In genomic region chr3:195247863-195248189, GRCh38 we compare ENCODE assay signal across 22 cellular contexts. TPM values are rescaled to one million over a fixed set of nuclear protein-coding genes. Genes with fewer than 3 reads are reported as not detected.
DNase-seq lines count a peak whose midpoint lies in the region; FAIRE-seq and TF ChIP-seq lines count a peak whose summit lies in the region.
"Had no signal": no experiment of that assay in that cellular context is flagged by ENCODE, and none has a peak within 500 bp of the region (broad histone marks: within the 10 kb centered on the region; RNA-seq: fewer than 3 reads in every experiment).

No MANE protein-coding gene starts in this region.

- no peak overlapping the region for H2BK120ac ChIP-seq in H1 (replicated peaks; ENCODE audit: low read depth, low read length)

- no peak overlapping the region for H3K14ac ChIP-seq in H1 (ENCODE audit: insufficient read length)

- no peak overlapping the region for H4K91ac ChIP-seq in H1 (replicated peaks; ENCODE audit: insufficient read length, low read length)

- H3K4me1 ChIP-seq in Loucy (ENCODE audit: insufficient read depth, low read length, poor library complexity, severe bottlenecking) (peaks cover 29% of the 10 kb centered on the region), H1 (replicated peaks in 1 of 4; ENCODE audit: control insufficient read depth in 3 of 4, insufficient read depth in 4 of 4, low read length in 3 of 4) (peaks cover 0 to 14% (median 8%) of the 10 kb centered on the region in 4 experiments; a peak in 6 of 7 replicates), spleen (peaks cover 0 to 17% (median 10%) of the 10 kb centered on the region in 6 donors), small intestine (ENCODE audit: control insufficient read depth in 2 of 2, insufficient read depth in 1 of 2, low read depth in 1 of 2, low read length in 1 of 2) (no peaks in the 10 kb centered on the region)
- H3K4me1 ChIP-seq: colonic mucosa, pancreas, thyroid gland had no signal

- H3K18ac ChIP-seq in H1 (ENCODE audit: extremely low read depth, low read length) = no peak overlapping the region

- TF ChIP-seq POLR2A in H1 (IDR thresholded peaks at IDR 0.05; ENCODE audit: control extremely low read depth in 1 of 2, low read depth in 2 of 2, low read length in 2 of 2) (no peak), spleen (IDR thresholded peaks at IDR 0.05) (no peak)

- H3K9me2 ChIP-seq in Loucy (replicated peaks; ENCODE audit: low read depth, low read length) = no peaks in the 10 kb centered on the region

- CTCF ChIA-PET in H1 (lab: Charles Lee; ENCODE audit: partially characterized antibody) = interaction anchor here (0.6 to 1.5 kb wide), 4 partner anchors 13 to 260 kb away, joined by 3 to 4 read pairs (median 3); no protein-coding TSS in a partner anchor

- no peak for TF ChIP-seq RAD21 in H1 (IDR thresholded peaks at IDR 0.05 in 1 of 2, conservative IDR thresholded peaks at IDR 0.05 in 1 of 2; ENCODE audit: low read depth in 2 of 2, low read length in 2 of 2)

- H2BK12ac ChIP-seq in H1 (ENCODE audit: low read depth, low read length) = no peak overlapping the region

- H3K4me2 ChIP-seq in Loucy (ENCODE audit: low read depth, low read length, poor library complexity, severe bottlenecking) (peak overlapping the region; percentile 46), H1 (ENCODE audit: insufficient read depth in 1 of 2, low read depth in 2 of 2, low read length in 2 of 2) (no peak overlapping the region)

- TF ChIP-seq EP300 in H1 (IDR thresholded peaks at IDR 0.05; ENCODE audit: borderline replicate concordance in 1 of 2, low read depth in 2 of 2, low read length in 2 of 2) = no peak

- H4K20me1 ChIP-seq in Loucy (ENCODE audit: insufficient read depth, low read length, poor library complexity, severe bottlenecking) (no peaks in the 10 kb centered on the region), H1 (replicated peaks in 1 of 2; ENCODE audit: control insufficient read depth in 1 of 2, insufficient read depth in 2 of 2, low read length in 2 of 2) (peaks cover 4 to 16% of the 10 kb centered on the region in 2 experiments)

- POLR2A ChIA-PET in H1 (lab: Charles Lee; ENCODE audit: partially characterized antibody) = interaction anchor here (0.7 kb wide), 1 partner anchor 23 kb away, joined by 3 read pairs; no protein-coding TSS in a partner anchor

- H4K5ac ChIP-seq in H1 (ENCODE audit: insufficient read length, low read depth, low read length) = no peak overlapping the region

- no peak for FAIRE-seq in H1 (lab: Jason Lieb, UNC)
- FAIRE-seq in small intestine (lab: Jason Lieb, UNC) = no peak
- FAIRE-seq: bronchial epithelial cell, HTR-8/SVneo, pancreas had no signal

- TF ChIP-seq CTCF in Loucy (conservative IDR thresholded peaks at IDR 0.05; ENCODE audit: low read length) (no peak), H1 (IDR thresholded peaks at IDR 0.05; ENCODE audit: control extremely low read depth in 1 of 3, insufficient read depth in 1 of 3, low read depth in 1 of 3, low read length in 3 of 3) (no peak), spleen (IDR thresholded peaks at IDR 0.05 in 8 of 11, conservative IDR thresholded peaks at IDR 0.05 in 3 of 11) (no peak)

- peak overlapping the region; percentile 58 for H3K9ac ChIP-seq in Loucy (ENCODE audit: low read depth, low read length, poor library complexity, severe bottlenecking)
- H3K9ac ChIP-seq in H1 (replicated peaks in 1 of 4; ENCODE audit: extremely low read depth in 1 of 4, low read depth in 3 of 4, low read length in 3 of 4) = no peak overlapping the region

- WGBS in H1 (ENCODE audit: extremely low coverage in 1 of 2, insufficient coverage in 1 of 2, insufficient read length in 1 of 2, insufficient replicate concordance in 2 of 2, low coverage in 1 of 2, low lambda C conversion rate in 2 of 2, missing lambda C conversion rate in 1 of 2), 2 experiments = 89% methylated on average over 7 of the region's 8 CpGs; no CpG with 5 or more reads in 1 of the 2 experiments
- 76 to 84% (median 78%) methylated on average over 8 of the region's 8 CpGs for WGBS in spleen, 5 donors
- WGBS in small intestine, 3 donors = 81 to 87% (median 85%) methylated on average over 7 to 8 of the region's 8 CpGs

- H3K23me2 ChIP-seq in H1 (ENCODE audit: low read depth, low read length) = peaks cover 3% of the 10 kb centered on the region; the same call in 1 of the 2 replicates

- H3K79me2 ChIP-seq in Loucy (ENCODE audit: insufficient read depth, low read length) = peaks cover 74% of the 10 kb centered on the region
- peaks cover 0 to 80% of the 10 kb centered on the region in 2 experiments; a peak in 3 of 4 replicates for H3K79me2 ChIP-seq in H1 (ENCODE audit: control insufficient read depth in 1 of 2, insufficient read depth in 2 of 2, low read length in 2 of 2)

- no peaks in the 10 kb centered on the region for H3F3A ChIP-seq in Loucy (ENCODE audit: low read depth)

- H2AK5ac ChIP-seq in H1 (ENCODE audit: low read depth, low read length) = 0 out of 2 replicates have a peak overlapping the region, but pooled peaks have one; percentile 65

- H3K27me3 ChIP-seq in Loucy (ENCODE audit: insufficient read depth, low read length, poor library complexity, severe bottlenecking) (no peaks in the 10 kb centered on the region), H1 (replicated peaks in 1 of 4; ENCODE audit: control insufficient read depth in 3 of 4, extremely low read depth in 1 of 4, insufficient read depth in 3 of 4, low read length in 3 of 4) (no peaks in the 10 kb centered on the region), spleen (replicated peaks in 1 of 7) (no peaks in the 10 kb centered on the region), small intestine (ENCODE audit: control insufficient read depth in 2 of 2, insufficient read depth in 2 of 2, low read length in 2 of 2) (no peaks in the 10 kb centered on the region)
- H3K27me3 ChIP-seq: colonic mucosa, esophagus muscularis mucosa, pancreas, thyroid gland had no signal

- H3K79me1 ChIP-seq in H1 (ENCODE audit: low read depth, low read length) = peaks cover 21% of the 10 kb centered on the region

- H2BK20ac ChIP-seq in H1 (ENCODE audit: low read length) = no peak overlapping the region

- DNase-seq in NCI-H82 (lab: John Stamatoyannopoulos, UW) (peak; percentile 32), NCI-H82 treated with DMSO at 0.1 percent for 48 hours (lab: John Stamatoyannopoulos, UW; ENCODE audit: unreplicated experiment) (no peak), H1 (ENCODE audit: low read depth in 1 of 2, low spot score in 2 of 2) (no peak), spleen (peak; percentile 45), activated gamma-delta T cell (lab: John Stamatoyannopoulos, UW) (no peak), small intestine (no peak)
- DNase-seq in NK-92 treated with Interleukin-12 subunit alpha and Interleukin-12 subunit beta, amount 100 ng/mL, for 24 hours (lab: John Stamatoyannopoulos, UW) = no peak
- DNase-seq: activated CD4-positive, alpha-beta T cell treated with anti-CD3 and anti-CD28 coated beads, Interleukin-2, amount 10 ng/mL, durations not matched to agents 7 days and 5 days; activated naive CD4-positive, alpha-beta T cell; amygdala; colonic mucosa; foreskin melanocyte; NCI-H1048; NCI-H2029; NCI-H526 treated with DMSO at 0.1 percent for 48 hours; thyroid gland had no signal

- no peak overlapping the region for H2BK15ac ChIP-seq in H1 (ENCODE audit: low read length)

- no peak overlapping the region for H2BK5ac ChIP-seq in H1 (ENCODE audit: low read depth, low read length)

- no peak overlapping the region for H3K23ac ChIP-seq in H1 (ENCODE audit: insufficient read length)

- H3K27ac ChIP-seq in H1 (ENCODE audit: low read depth, low read length) = no peak overlapping the region; the same call in 1 of the 2 replicates
- H3K27ac ChIP-seq in spleen = no peak overlapping the region
- H3K27ac ChIP-seq in small intestine (ENCODE audit: low read depth in 1 of 2, low read length in 1 of 2) = no peak overlapping the region
- H3K27ac ChIP-seq: 22Rv1, colonic mucosa, esophagus muscularis mucosa, pancreas, thyroid gland had no signal

- peaks cover 23% of the 10 kb centered on the region; the same call in 1 of the 2 replicates for H3K36me3 ChIP-seq in Loucy (ENCODE audit: insufficient read depth, low read length)
- H3K36me3 ChIP-seq in H1 (ENCODE audit: control insufficient read depth in 2 of 4, insufficient read depth in 4 of 4, low read length in 3 of 4) = no peaks in the 10 kb centered on the region
- peaks cover 0 to 20% (median 0%) of the 10 kb centered on the region in 6 donors for H3K36me3 ChIP-seq in spleen
- H3K36me3 ChIP-seq in small intestine (ENCODE audit: control insufficient read depth in 2 of 2, insufficient read depth in 2 of 2, low read length in 2 of 2) = no peaks in the 10 kb centered on the region
- H3K36me3 ChIP-seq: colonic mucosa, pancreas, thyroid gland had no signal

- H3K9me3 ChIP-seq in Loucy (ENCODE audit: insufficient read depth, low read depth, low read length) = no peaks in the 10 kb centered on the region
- H3K9me3 ChIP-seq in H1 (ENCODE audit: insufficient read depth in 2 of 2, low read depth in 1 of 2, low read length in 1 of 2) = no peaks in the 10 kb centered on the region; a peak in 1 of 4 replicates
- no peaks in the 10 kb centered on the region for H3K9me3 ChIP-seq in spleen
- H3K9me3 ChIP-seq in small intestine (ENCODE audit: control insufficient read depth, low read depth) = no peaks in the 10 kb centered on the region
- H3K9me3 ChIP-seq: colonic mucosa, esophagus muscularis mucosa, pancreas, thyroid gland had no signal

- no peak overlapping the region for H3K4ac ChIP-seq in H1 (replicated peaks; ENCODE audit: insufficient read length, low read depth, low read length)

- intact Hi-C loops in spleen (cut with DNase I; ENCODE audit: low total_unique reads) = no loop called here

- H3K56ac ChIP-seq in H1 (replicated peaks; ENCODE audit: insufficient read length, low read depth, low read length) = no peak overlapping the region

- H2AFZ ChIP-seq in Loucy (ENCODE audit: low read length) (no peak overlapping the region), H1 (ENCODE audit: low read length) (no peak overlapping the region)

- peak overlapping the region; percentile 22 for H3K4me3 ChIP-seq in Loucy (ENCODE audit: low read length, poor library complexity, severe bottlenecking)
- no peak overlapping the region for H3K4me3 ChIP-seq in H1 (ENCODE audit: extremely low read depth in 1 of 4, insufficient read depth in 2 of 4, low read depth in 3 of 4, low read length in 4 of 4)
- no peak overlapping the region for H3K4me3 ChIP-seq in spleen
- no peak overlapping the region for H3K4me3 ChIP-seq in small intestine (ENCODE audit: low read depth in 1 of 2, low read length in 2 of 2)
- H3K4me3 ChIP-seq: colonic mucosa, esophagus muscularis mucosa, pancreas, thyroid gland had no signal

- H4K8ac ChIP-seq in H1 (ENCODE audit: extremely low read depth, insufficient read depth, low read length) = no peak overlapping the region

RNA-seq across cellular contexts. Expression of gene XXYLT1, which starts 23.1 kb away (rescaled TPM):
- 23.8 and 24.5 TPM in 2 replicates for total RNA-seq in H1 (2021; fragmentation: NEBNext Ultra II Directional; extraction: Animal tissue kit (Norgen Biotek cat#: 25700))
- 18.9 and 20.2 TPM in 2 replicates for polyA plus RNA-seq in H1 (2011; rRNA removed)
- polyA plus RNA-seq in H1 (2011; cell fraction: cytosol; rRNA removed) = 21.1 TPM
- 14.9 TPM for polyA plus RNA-seq in H1 (2011; cell fraction: nucleus; rRNA removed)
- polyA plus RNA-seq in H1 (2012, experiment 1 of 2) = 19.3 to 20.5 TPM (median 20.0 TPM) in 4 replicates
- 25.8 TPM for polyA plus RNA-seq in H1 (2012, experiment 2 of 2)
- polyA plus RNA-seq in H1 (2013, experiment 1 of 2) = 29.3 TPM
- polyA plus RNA-seq in H1 (2013, experiment 2 of 2) = 32.6 TPM
- polyA minus RNA-seq in H1 (2011; rRNA and poly(A)+ RNA removed) = 15.2 and 16.2 TPM in 2 replicates
- polyA minus RNA-seq in H1 (2011; cell fraction: cytosol; rRNA and poly(A)+ RNA removed) = 22.8 TPM
- polyA minus RNA-seq in H1 (2011; cell fraction: nucleus; rRNA and poly(A)+ RNA removed) = 31.3 TPM
- total RNA-seq in spleen = 10 to 100 TPM in 4 of 7 donors, 1 to 10 TPM in 3; 7.7 to 22.3 (median 16.4) TPM
- 1 to 10 TPM; 2.7 to 4.5 (median 3.4) TPM for polyA plus RNA-seq in spleen
- 1 to 10 TPM in 2 of 3 donors, under 1 TPM in 1; 0.81 to 7.6 (median 1.6) TPM for polyA plus RNA-seq in small intestine

Comparison
In these comparisons a context has a peak if more than half of its experiments do, and no peak if none do; other contexts are left out.
1. DNase-seq: peak in NCI-H82 (single experiment) and spleen (single experiment); none in NCI-H82 treated with DMSO at 0.1 percent for 48 hours (single experiment), H1 (0 of 2), activated gamma-delta T cell (single experiment), small intestine (single experiment) and NK-92 treated with Interleukin-12 subunit alpha and Interleukin-12 subunit beta, amount 100 ng/mL, for 24 hours (single experiment).